ENCODE assay signal across 1 cellular context in genomic region chr6:53614676-53615075, GRCh38.
A peak's percentile ranks its signal among the peaks of the same experiment; 100 is the strongest.
TF ChIP-seq lines count a peak whose summit lies in the region.

No MANE protein-coding gene starts in this region.

TF ChIP-seq in HepG2, 621 proteins besides CTCF, POLR2A, EP300 and RAD21 (continued from another document and continues in another):
- TF ChIP-seq ZHX2 (IDR thresholded peaks at IDR 0.05; ENCODE audit: low read depth): no peak
- TF ChIP-seq ZHX2 (CRISPR knock-in tag; IDR thresholded peaks at IDR 0.05; ENCODE audit: borderline replicate concordance): no peak
- no peak for TF ChIP-seq TEAD2 (CRISPR knock-in tag; IDR thresholded peaks at IDR 0.05)
- TF ChIP-seq ZNF512 (CRISPR knock-in tag; IDR thresholded peaks at IDR 0.05): no peak
- no peak for TF ChIP-seq HOXA5 (CRISPR knock-in tag; IDR thresholded peaks at IDR 0.05)
- no peak for TF ChIP-seq ZBTB21 (CRISPR knock-in tag; IDR thresholded peaks at IDR 0.05)
- no peak for TF ChIP-seq ZBTB25 (CRISPR knock-in tag; IDR thresholded peaks at IDR 0.05)
- TF ChIP-seq ZHX1 (CRISPR knock-in tag; IDR thresholded peaks at IDR 0.05; ENCODE audit: low read depth): no peak
- no peak for TF ChIP-seq SMAD1 (CRISPR knock-in tag; IDR thresholded peaks at IDR 0.05; ENCODE audit: borderline replicate concordance, low read depth)
- TF ChIP-seq CBX2 (IDR thresholded peaks at IDR 0.05; ENCODE audit: low read depth, low read length): no peak
- no peak for TF ChIP-seq CBX2 (CRISPR knock-in tag; IDR thresholded peaks at IDR 0.05; ENCODE audit: low read depth)
- no peak for TF ChIP-seq SP1 (IDR thresholded peaks at IDR 0.05)
- no peak for TF ChIP-seq SP1 (CRISPR knock-in tag; IDR thresholded peaks at IDR 0.05)
- TF ChIP-seq ZNF501 (CRISPR knock-in tag; IDR thresholded peaks at IDR 0.05): no peak
- no peak for TF ChIP-seq RFXAP (CRISPR knock-in tag; IDR thresholded peaks at IDR 0.05; ENCODE audit: borderline replicate concordance)
- peak; percentile 37; the same call in 1 of the 2 replicates for TF ChIP-seq HMG20A (CRISPR knock-in tag; IDR thresholded peaks at IDR 0.05; ENCODE audit: borderline replicate concordance)
- no peak for TF ChIP-seq ZNF30 (CRISPR knock-in tag; IDR thresholded peaks at IDR 0.05)
- TF ChIP-seq CC2D1A (CRISPR knock-in tag; IDR thresholded peaks at IDR 0.05): no peak
- TF ChIP-seq ONECUT2 (CRISPR knock-in tag; IDR thresholded peaks at IDR 0.05): no peak
- no peak for TF ChIP-seq ARNT2 (CRISPR knock-in tag; IDR thresholded peaks at IDR 0.05; ENCODE audit: low read depth)
- no peak for TF ChIP-seq ZNF883 (CRISPR knock-in tag; IDR thresholded peaks at IDR 0.05; ENCODE audit: not compliant biosample characterization)
- TF ChIP-seq ZNF260 (CRISPR knock-in tag; IDR thresholded peaks at IDR 0.05; ENCODE audit: borderline replicate concordance, low read depth): no peak
- TF ChIP-seq ZNF33B (CRISPR knock-in tag; IDR thresholded peaks at IDR 0.05): no peak
- no peak for TF ChIP-seq E2F2 (CRISPR knock-in tag; IDR thresholded peaks at IDR 0.05; ENCODE audit: borderline replicate concordance)
- TF ChIP-seq FOXM1 (CRISPR knock-in tag; IDR thresholded peaks at IDR 0.05): no peak
- TF ChIP-seq HNRNPK (IDR thresholded peaks at IDR 0.05; ENCODE audit: low read depth, low read length, poor library complexity, severe bottlenecking): no peak
- TF ChIP-seq RELA (CRISPR knock-in tag; IDR thresholded peaks at IDR 0.05): no peak
- no peak for TF ChIP-seq ZSCAN29 (CRISPR knock-in tag; conservative IDR thresholded peaks at IDR 0.05)
- TF ChIP-seq CERS6 (CRISPR knock-in tag; IDR thresholded peaks at IDR 0.05): no peak
- TF ChIP-seq ARID2 (CRISPR knock-in tag; IDR thresholded peaks at IDR 0.05; ENCODE audit: borderline replicate concordance): no peak
- no peak for TF ChIP-seq MEIS2 (CRISPR knock-in tag; IDR thresholded peaks at IDR 0.05)
- TF ChIP-seq ZNF326 (CRISPR knock-in tag; IDR thresholded peaks at IDR 0.05; ENCODE audit: borderline replicate concordance): no peak
- TF ChIP-seq ZMAT3 (CRISPR knock-in tag; conservative IDR thresholded peaks at IDR 0.05): no peak
- no peak for TF ChIP-seq THAP9 (CRISPR knock-in tag; IDR thresholded peaks at IDR 0.05; ENCODE audit: borderline replicate concordance)
- no peak for TF ChIP-seq LCORL (IDR thresholded peaks at IDR 0.05)
- TF ChIP-seq LCORL (CRISPR knock-in tag; IDR thresholded peaks at IDR 0.05): peak; percentile 44; the same call in 1 of the 2 replicates
- TF ChIP-seq CBX5 (CRISPR knock-in tag; IDR thresholded peaks at IDR 0.05; ENCODE audit: borderline replicate concordance): peak; percentile 80; the same call in 1 of the 2 replicates
- TF ChIP-seq ZNF740 (CRISPR knock-in tag; IDR thresholded peaks at IDR 0.05): no peak
- no peak for TF ChIP-seq GATA4 (IDR thresholded peaks at IDR 0.05; ENCODE audit: borderline replicate concordance, low read depth)
- no peak for TF ChIP-seq SRSF9 (IDR thresholded peaks at IDR 0.05; ENCODE audit: borderline replicate concordance, insufficient read depth, low read depth, low read length, poor library complexity, severe bottlenecking)
- TF ChIP-seq FOSL1 (CRISPR knock-in tag; IDR thresholded peaks at IDR 0.05; ENCODE audit: borderline replicate concordance): no peak
- TF ChIP-seq ZNF121 (CRISPR knock-in tag; IDR thresholded peaks at IDR 0.05): peak; percentile 95
- TF ChIP-seq ZNF432 (CRISPR knock-in tag; IDR thresholded peaks at IDR 0.05; ENCODE audit: borderline replicate concordance): no peak
- TF ChIP-seq PAWR (CRISPR knock-in tag; IDR thresholded peaks at IDR 0.05; ENCODE audit: borderline replicate concordance): no peak
- TF ChIP-seq RBM22 (optimal IDR thresholded peaks at IDR 0.05; ENCODE audit: low read length): no peak
- TF ChIP-seq MED1 (CRISPR knock-in tag; IDR thresholded peaks at IDR 0.05): peak; percentile 75
- peak; percentile 63 for TF ChIP-seq ZNF292 (CRISPR knock-in tag; IDR thresholded peaks at IDR 0.05; ENCODE audit: borderline replicate concordance, low read depth)
- TF ChIP-seq FOXK2 (IDR thresholded peaks at IDR 0.05): no peak
- no peak for TF ChIP-seq MTF1 (CRISPR knock-in tag; IDR thresholded peaks at IDR 0.05)
- no peak for TF ChIP-seq XBP1 (CRISPR knock-in tag; IDR thresholded peaks at IDR 0.05)
- TF ChIP-seq NAIF1 (CRISPR knock-in tag; IDR thresholded peaks at IDR 0.05; ENCODE audit: borderline replicate concordance): no peak
- TF ChIP-seq TRIM22 (IDR thresholded peaks at IDR 0.05): no peak
- 0 out of 2 replicates have a peak, but pooled peaks have one; percentile 24 for TF ChIP-seq IRF2 (CRISPR knock-in tag; IDR thresholded peaks at IDR 0.05)
